ENCODE assay signal across 8 cellular contexts in the genomic region with DNA sequence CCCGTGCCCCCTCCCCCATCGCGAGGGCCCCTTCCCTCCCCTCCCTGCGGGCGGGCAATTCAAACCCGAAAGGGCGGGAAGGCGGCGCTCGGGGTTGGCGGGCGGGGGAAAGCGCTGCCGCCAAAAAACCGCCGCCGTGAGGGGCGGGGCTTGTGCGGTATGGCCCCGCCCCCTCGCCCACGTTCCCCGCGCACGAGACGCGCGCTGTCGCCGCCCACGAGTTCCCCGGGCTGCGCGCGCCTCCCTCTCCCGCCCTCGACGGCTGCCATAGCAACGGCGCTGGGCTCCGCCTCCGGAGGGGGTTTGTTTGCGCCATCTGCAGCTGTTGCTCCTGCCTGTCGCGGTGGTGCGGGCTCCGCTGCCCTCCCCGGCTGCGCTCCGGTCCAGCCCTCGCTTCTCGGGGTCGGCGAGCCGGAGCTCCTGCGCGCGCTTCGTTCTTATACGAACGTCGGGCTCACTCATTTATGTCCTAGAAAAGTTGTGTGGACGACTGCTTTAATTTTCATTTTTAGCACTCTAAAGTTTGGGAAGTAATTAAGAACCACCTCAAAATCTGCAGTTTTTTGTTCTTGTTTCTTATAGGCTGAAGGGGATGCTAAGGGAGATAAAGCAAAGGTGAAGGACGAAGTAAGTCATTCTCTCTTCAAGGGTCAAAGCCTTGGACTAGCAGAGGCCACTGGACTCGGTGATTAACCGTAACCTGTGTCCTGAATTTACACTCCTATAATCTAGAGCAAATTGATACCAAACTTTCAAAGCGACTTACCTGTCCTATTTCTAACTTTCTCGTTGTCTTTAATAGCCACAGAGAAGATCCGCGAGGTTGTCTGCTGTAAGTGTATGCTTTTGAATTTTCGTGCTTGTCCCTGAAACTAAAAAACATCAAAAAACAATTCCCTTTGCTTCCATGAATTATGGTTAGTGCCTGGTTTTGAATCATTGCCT. TPM values are rescaled to one million over a fixed set of nuclear protein-coding genes. Genes with fewer than 3 reads are reported as not detected.
A peak's percentile ranks its signal among the peaks of the same experiment; 100 is the strongest.
DNase-seq lines count a peak whose midpoint lies in the region; ATAC-seq and TF ChIP-seq lines count a peak whose summit lies in the region.

No MANE protein-coding gene starts in this region.

- H3K27ac Mint-ChIP-seq in activated naive CD4-positive, alpha-beta T cell treated with anti-CD3 and anti-CD28 coated beads, Interleukin-2, amount 50 U/mL, for 72 hours = peak overlapping the region; percentile 88 to 94

- no peaks in the 10 kb centered on the region for H3K9me3 Mint-ChIP-seq in activated naive CD4-positive, alpha-beta T cell treated with anti-CD3 and anti-CD28 coated beads, Interleukin-2, amount 50 U/mL, for 72 hours

- ATAC-seq in HG02588 (IDR thresholded peaks at IDR 0.05; ENCODE audit: unreplicated experiment) (peak; percentile 66), SK-N-SH treated with all-trans-retinoic acid at 6 μM for 48 hours (peak; percentile 66)
- ATAC-seq in activated naive CD4-positive, alpha-beta T cell treated with anti-CD3 and anti-CD28 coated beads, Interleukin-2, amount 50 U/mL, for 72 hours = peak; percentile 67 to 77

- DNase-seq in GM04503 (ENCODE audit: low read depth) = peak; percentile 53
- DNase-seq in NCI-H1092 (lab: John Stamatoyannopoulos, UW) = peak; percentile 91
- peak; percentile 95 for DNase-seq in activated naive CD4-positive, alpha-beta T cell treated with anti-CD3 and anti-CD28 coated beads, Interleukin-2, amount 50 U/mL, for 72 hours (ENCODE audit: low spot score in 2 of 2)
- DNase-seq in globus pallidus (ENCODE audit: low spot score) = peak; percentile 96
- DNase-seq in nucleus accumbens (lab: John Stamatoyannopoulos, UW) = peak; percentile 76 to 98 (median 94)
- DNase-seq in substantia nigra (lab: John Stamatoyannopoulos, UW) = peak; percentile 55 to 98 (median 94)

- peaks cover 45 to 50% of the 10 kb centered on the region in 2 donors for H3K36me3 Mint-ChIP-seq in activated naive CD4-positive, alpha-beta T cell treated with anti-CD3 and anti-CD28 coated beads, Interleukin-2, amount 50 U/mL, for 72 hours

- peak overlapping the region; percentile 99 for H3K27ac ChIP-seq in substantia nigra (ENCODE audit: low read depth, low read length, poor library complexity, severe bottlenecking)

TF ChIP-seq in SK-N-SH treated with all-trans-retinoic acid at 6 μM for 48 hours, 23 proteins besides CTCF, POLR2A, EP300 and RAD21 (continues in another document):
- no peak for TF ChIP-seq ZNF565 (CRISPR knock-in tag; conservative IDR thresholded peaks at IDR 0.05; ENCODE audit: low read depth)
- no peak for TF ChIP-seq ZFP3 (CRISPR knock-in tag; IDR thresholded peaks at IDR 0.05)
- no peak for TF ChIP-seq TCF4 (CRISPR knock-in tag; IDR thresholded peaks at IDR 0.05; ENCODE audit: borderline replicate concordance)
- no peak for TF ChIP-seq CSDC2 (CRISPR knock-in tag; IDR thresholded peaks at IDR 0.05)
- TF ChIP-seq, protein P1, sequence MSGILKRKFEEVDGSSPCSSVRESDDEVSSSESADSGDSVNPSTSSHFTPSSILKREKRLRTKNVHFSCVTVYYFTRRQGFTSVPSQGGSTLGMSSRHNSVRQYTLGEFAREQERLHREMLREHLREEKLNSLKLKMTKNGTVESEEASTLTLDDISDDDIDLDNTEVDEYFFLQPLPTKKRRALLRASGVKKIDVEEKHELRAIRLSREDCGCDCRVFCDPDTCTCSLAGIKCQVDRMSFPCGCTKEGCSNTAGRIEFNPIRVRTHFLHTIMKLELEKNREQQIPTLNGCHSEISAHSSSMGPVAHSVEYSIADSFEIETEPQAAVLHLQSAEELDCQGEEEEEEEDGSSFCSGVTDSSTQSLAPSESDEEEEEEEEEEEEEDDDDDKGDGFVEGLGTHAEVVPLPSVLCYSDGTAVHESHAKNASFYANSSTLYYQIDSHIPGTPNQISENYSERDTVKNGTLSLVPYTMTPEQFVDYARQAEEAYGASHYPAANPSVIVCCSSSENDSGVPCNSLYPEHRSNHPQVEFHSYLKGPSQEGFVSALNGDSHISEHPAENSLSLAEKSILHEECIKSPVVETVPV (CRISPR knock-in tag; IDR thresholded peaks at IDR 0.05) = no peak
- TF ChIP-seq ARNTL (CRISPR knock-in tag; IDR thresholded peaks at IDR 0.05; ENCODE audit: borderline replicate concordance, low read depth) = no peak; the same call in 1 of the 2 replicates
- no peak for TF ChIP-seq ZNF70 (CRISPR knock-in tag; IDR thresholded peaks at IDR 0.05)
- TF ChIP-seq ZNF8 (CRISPR knock-in tag; IDR thresholded peaks at IDR 0.05) = no peak
- TF ChIP-seq, protein P2, sequence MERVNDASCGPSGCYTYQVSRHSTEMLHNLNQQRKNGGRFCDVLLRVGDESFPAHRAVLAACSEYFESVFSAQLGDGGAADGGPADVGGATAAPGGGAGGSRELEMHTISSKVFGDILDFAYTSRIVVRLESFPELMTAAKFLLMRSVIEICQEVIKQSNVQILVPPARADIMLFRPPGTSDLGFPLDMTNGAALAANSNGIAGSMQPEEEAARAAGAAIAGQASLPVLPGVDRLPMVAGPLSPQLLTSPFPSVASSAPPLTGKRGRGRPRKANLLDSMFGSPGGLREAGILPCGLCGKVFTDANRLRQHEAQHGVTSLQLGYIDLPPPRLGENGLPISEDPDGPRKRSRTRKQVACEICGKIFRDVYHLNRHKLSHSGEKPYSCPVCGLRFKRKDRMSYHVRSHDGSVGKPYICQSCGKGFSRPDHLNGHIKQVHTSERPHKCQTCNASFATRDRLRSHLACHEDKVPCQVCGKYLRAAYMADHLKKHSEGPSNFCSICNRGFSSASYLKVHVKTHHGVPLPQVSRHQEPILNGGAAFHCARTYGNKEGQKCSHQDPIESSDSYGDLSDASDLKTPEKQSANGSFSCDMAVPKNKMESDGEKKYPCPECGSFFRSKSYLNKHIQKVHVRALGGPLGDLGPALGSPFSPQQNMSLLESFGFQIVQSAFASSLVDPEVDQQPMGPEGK (CRISPR knock-in tag; IDR thresholded peaks at IDR 0.05; ENCODE audit: borderline replicate concordance) = no peak
- TF ChIP-seq ESRRG (CRISPR knock-in tag; IDR thresholded peaks at IDR 0.05) = no peak
- TF ChIP-seq, protein P3, sequence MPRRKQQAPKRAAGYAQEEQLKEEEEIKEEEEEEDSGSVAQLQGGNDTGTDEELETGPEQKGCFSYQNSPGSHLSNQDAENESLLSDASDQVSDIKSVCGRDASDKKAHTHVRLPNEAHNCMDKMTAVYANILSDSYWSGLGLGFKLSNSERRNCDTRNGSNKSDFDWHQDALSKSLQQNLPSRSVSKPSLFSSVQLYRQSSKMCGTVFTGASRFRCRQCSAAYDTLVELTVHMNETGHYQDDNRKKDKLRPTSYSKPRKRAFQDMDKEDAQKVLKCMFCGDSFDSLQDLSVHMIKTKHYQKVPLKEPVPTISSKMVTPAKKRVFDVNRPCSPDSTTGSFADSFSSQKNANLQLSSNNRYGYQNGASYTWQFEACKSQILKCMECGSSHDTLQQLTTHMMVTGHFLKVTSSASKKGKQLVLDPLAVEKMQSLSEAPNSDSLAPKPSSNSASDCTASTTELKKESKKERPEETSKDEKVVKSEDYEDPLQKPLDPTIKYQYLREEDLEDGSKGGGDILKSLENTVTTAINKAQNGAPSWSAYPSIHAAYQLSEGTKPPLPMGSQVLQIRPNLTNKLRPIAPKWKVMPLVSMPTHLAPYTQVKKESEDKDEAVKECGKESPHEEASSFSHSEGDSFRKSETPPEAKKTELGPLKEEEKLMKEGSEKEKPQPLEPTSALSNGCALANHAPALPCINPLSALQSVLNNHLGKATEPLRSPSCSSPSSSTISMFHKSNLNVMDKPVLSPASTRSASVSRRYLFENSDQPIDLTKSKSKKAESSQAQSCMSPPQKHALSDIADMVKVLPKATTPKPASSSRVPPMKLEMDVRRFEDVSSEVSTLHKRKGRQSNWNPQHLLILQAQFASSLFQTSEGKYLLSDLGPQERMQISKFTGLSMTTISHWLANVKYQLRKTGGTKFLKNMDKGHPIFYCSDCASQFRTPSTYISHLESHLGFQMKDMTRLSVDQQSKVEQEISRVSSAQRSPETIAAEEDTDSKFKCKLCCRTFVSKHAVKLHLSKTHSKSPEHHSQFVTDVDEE (CRISPR knock-in tag; IDR thresholded peaks at IDR 0.05) = no peak
- TF ChIP-seq ZC3H10 (CRISPR knock-in tag; IDR thresholded peaks at IDR 0.05) = no peak
- no peak for TF ChIP-seq GLIS3 (CRISPR knock-in tag; IDR thresholded peaks at IDR 0.05)
- TF ChIP-seq TOX (CRISPR knock-in tag; IDR thresholded peaks at IDR 0.05; ENCODE audit: borderline replicate concordance) = no peak
- TF ChIP-seq, protein P4, sequence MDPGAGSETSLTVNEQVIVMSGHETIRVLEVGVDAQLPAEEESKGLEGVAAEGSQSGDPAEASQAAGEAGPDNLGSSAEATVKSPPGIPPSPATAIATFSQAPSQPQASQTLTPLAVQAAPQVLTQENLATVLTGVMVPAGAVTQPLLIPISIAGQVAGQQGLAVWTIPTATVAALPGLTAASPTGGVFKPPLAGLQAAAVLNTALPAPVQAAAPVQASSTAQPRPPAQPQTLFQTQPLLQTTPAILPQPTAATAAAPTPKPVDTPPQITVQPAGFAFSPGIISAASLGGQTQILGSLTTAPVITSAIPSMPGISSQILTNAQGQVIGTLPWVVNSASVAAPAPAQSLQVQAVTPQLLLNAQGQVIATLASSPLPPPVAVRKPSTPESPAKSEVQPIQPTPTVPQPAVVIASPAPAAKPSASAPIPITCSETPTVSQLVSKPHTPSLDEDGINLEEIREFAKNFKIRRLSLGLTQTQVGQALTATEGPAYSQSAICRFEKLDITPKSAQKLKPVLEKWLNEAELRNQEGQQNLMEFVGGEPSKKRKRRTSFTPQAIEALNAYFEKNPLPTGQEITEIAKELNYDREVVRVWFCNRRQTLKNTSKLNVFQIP (CRISPR knock-in tag; IDR thresholded peaks at IDR 0.05; ENCODE audit: borderline replicate concordance, low read depth) = no peak
- no peak for TF ChIP-seq PPARA (CRISPR knock-in tag; IDR thresholded peaks at IDR 0.05; ENCODE audit: borderline replicate concordance)
- TF ChIP-seq, protein P5, sequence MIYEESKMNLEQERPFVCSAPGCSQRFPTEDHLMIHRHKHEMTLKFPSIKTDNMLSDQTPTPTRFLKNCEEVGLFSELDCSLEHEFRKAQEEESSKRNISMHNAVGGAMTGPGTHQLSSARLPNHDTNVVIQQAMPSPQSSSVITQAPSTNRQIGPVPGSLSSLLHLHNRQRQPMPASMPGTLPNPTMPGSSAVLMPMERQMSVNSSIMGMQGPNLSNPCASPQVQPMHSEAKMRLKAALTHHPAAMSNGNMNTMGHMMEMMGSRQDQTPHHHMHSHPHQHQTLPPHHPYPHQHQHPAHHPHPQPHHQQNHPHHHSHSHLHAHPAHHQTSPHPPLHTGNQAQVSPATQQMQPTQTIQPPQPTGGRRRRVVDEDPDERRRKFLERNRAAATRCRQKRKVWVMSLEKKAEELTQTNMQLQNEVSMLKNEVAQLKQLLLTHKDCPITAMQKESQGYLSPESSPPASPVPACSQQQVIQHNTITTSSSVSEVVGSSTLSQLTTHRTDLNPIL (CRISPR knock-in tag; IDR thresholded peaks at IDR 0.05; ENCODE audit: low read depth) = no peak

RNA-seq across cellular contexts. Expression of a gene that starts 0.9 kb away (rescaled TPM):
- total RNA-seq in activated naive CD4-positive, alpha-beta T cell treated with anti-CD3 and anti-CD28 coated beads, Interleukin-2, amount 50 U/mL, for 72 hours = 100 to 1,000 TPM; 649 to 992 TPM

RNA-seq across cellular contexts. Expression of a gene that starts 41.1 kb away (rescaled TPM):
- 10 to 100 TPM; 44.1 to 49.2 TPM for total RNA-seq in activated naive CD4-positive, alpha-beta T cell treated with anti-CD3 and anti-CD28 coated beads, Interleukin-2, amount 50 U/mL, for 72 hours

RNA-seq across cellular contexts. Expression of a gene that starts 56.4 kb away (rescaled TPM):
- 100 to 1,000 TPM; 154 to 197 TPM for total RNA-seq in activated naive CD4-positive, alpha-beta T cell treated with anti-CD3 and anti-CD28 coated beads, Interleukin-2, amount 50 U/mL, for 72 hours

Comparison
In these comparisons a context has a peak if more than half of its experiments do, and no peak if none do; other contexts are left out.
1. Peak in every context shown above with its lines: DNase-seq, ATAC-seq and H3K27ac ChIP-seq.